17 cellular contexts compared by ENCODE assay signal in the genomic region with DNA sequence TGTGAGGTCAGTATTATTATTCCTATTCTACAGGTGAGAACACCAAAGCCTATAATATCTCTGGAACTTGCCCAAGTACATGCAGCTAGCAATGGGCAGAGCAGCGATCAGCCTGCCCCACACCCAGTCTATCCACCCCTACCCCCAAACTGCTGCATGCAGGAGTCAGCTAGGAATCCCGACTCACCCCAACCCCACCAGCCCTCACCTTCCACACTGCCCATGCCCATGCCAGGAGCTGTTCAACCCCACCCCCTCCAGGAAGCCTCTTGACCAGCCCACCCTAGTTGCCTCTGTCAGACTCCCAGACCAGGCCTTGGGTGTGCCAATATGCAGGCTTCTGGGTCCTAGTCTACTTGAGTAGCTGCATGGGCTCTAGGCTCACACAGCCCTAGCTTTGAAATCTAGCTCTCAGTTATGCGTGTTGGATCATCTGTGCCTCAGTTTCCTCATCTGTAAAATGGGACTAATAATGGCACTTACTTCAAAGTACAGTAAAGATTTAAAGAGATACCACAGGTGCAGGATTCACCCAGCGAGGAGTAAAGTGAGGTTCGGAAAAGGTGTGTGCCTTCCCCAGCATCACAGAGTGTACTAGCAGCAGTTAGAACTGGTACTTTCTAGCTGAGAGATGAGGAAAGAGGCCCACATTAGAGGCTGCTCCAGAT.
A peak's percentile ranks its signal among the peaks of the same experiment; 100 is the strongest.
DNase-seq lines count a peak whose midpoint lies in the region; FAIRE-seq and TF ChIP-seq lines count a peak whose summit lies in the region.
"Had no signal": no experiment of that assay in that cellular context is flagged by ENCODE, and none has a peak within 500 bp of the region (broad histone marks: within the 10 kb centered on the region; RNA-seq: fewer than 3 reads in every experiment).

No MANE protein-coding gene starts in this region.

- H3K9ac ChIP-seq in astrocyte (ENCODE audit: low read length): no peak overlapping the region

- H3K9me3 ChIP-seq in breast epithelium: peaks cover 11 to 13% of the 10 kb centered on the region in 2 donors
- H3K9me3 ChIP-seq in astrocyte (ENCODE audit: insufficient read depth, low read depth, low read length): no peaks in the 10 kb centered on the region

- no peaks in the 10 kb centered on the region for H3K79me2 ChIP-seq in astrocyte (ENCODE audit: insufficient read depth, low read length)

- DNase-seq in breast epithelium (ENCODE audit: low spot score in 2 of 2): no peak
- no peak for DNase-seq in MCF 10A (ENCODE audit: unreplicated experiment)
- no peak for DNase-seq in astrocyte (ENCODE audit: low read depth)
- peak; percentile 66 for DNase-seq in osteocyte (ENCODE audit: extremely low spot score, unreplicated experiment)
- DNase-seq in ureter (ENCODE audit: low spot score): peak; percentile 33
- DNase-seq in activated naive CD4-positive, alpha-beta T cell treated with anti-CD3 and anti-CD28 coated beads, Interleukin-2, amount 50 U/mL, for 16 hours: no peak
- no peak for DNase-seq in NCI-H82 treated with DMSO at 0.1 percent for 48 hours (lab: John Stamatoyannopoulos, UW; ENCODE audit: unreplicated experiment)
- no peak for DNase-seq in NCI-H1436 treated with DMSO at 0.1 percent for 48 hours (lab: John Stamatoyannopoulos, UW)
- DNase-seq: NCI-H1417 treated with DMSO at 0.1 percent for 48 hours; NCI-H2227 treated with DMSO at 0.1 percent for 48 hours; NCI-H524 treated with DMSO at 0.1 percent for 48 hours; NK-92 treated with Interleukin-12 subunit alpha and Interleukin-12 subunit beta, amount 100 ng/mL, for 24 hours; OCI-M1; RPMI8226 had no signal

- TF ChIP-seq POLR2A in breast epithelium (IDR thresholded peaks at IDR 0.05): no peak

- H3K27ac ChIP-seq in breast epithelium (peak overlapping the region; percentile 3 to 29), astrocyte (ENCODE audit: low read depth, low read length) (no peak overlapping the region)

- H3K4me2 ChIP-seq in astrocyte (ENCODE audit: low read length): no peak overlapping the region

- H3K36me3 ChIP-seq in breast epithelium: no peaks in the 10 kb centered on the region
- H3K36me3 ChIP-seq in astrocyte (ENCODE audit: insufficient read depth, low read length): no peaks in the 10 kb centered on the region

- H3K4me1 Mint-ChIP-seq in MCF 10A (ENCODE audit: insufficient read depth, unreplicated experiment) (no peaks in the 10 kb centered on the region), astrocyte (ENCODE audit: low read depth, unreplicated experiment) (peaks cover 14% of the 10 kb centered on the region), osteocyte (ENCODE audit: unreplicated experiment) (no peaks in the 10 kb centered on the region)

- BruUV-seq in MCF 10A (replicated peaks; lab: Mats Ljungman, UMichigan): no TSS peak

- H3K36me3 Mint-ChIP-seq in MCF 10A (ENCODE audit: insufficient read depth, unreplicated experiment) (no peaks in the 10 kb centered on the region), astrocyte (ENCODE audit: low read depth, unreplicated experiment) (peaks cover under 1% of the 10 kb centered on the region), osteocyte (ENCODE audit: unreplicated experiment) (no peaks in the 10 kb centered on the region)

- H3K9me3 Mint-ChIP-seq in MCF 10A (ENCODE audit: unreplicated experiment): no peaks in the 10 kb centered on the region
- H3K9me3 Mint-ChIP-seq in astrocyte (ENCODE audit: unreplicated experiment): peaks cover 11% of the 10 kb centered on the region
- peaks cover 16% of the 10 kb centered on the region for H3K9me3 Mint-ChIP-seq in osteocyte (ENCODE audit: unreplicated experiment)

- H3K4me3 Mint-ChIP-seq in MCF 10A (ENCODE audit: unreplicated experiment): no peak overlapping the region
- no peak overlapping the region for H3K4me3 Mint-ChIP-seq in astrocyte (ENCODE audit: unreplicated experiment)
- no peak overlapping the region for H3K4me3 Mint-ChIP-seq in osteocyte (ENCODE audit: unreplicated experiment)

- FAIRE-seq in astrocyte (lab: Jason Lieb, UNC): no peak
- FAIRE-seq: G401.6, GM12892, GM19239 had no signal

- H4K20me1 ChIP-seq in astrocyte (ENCODE audit: insufficient read depth, low read length): no peaks in the 10 kb centered on the region

- TF ChIP-seq CTCF in breast epithelium (IDR thresholded peaks at IDR 0.05): no peak
- no peak for TF ChIP-seq CTCF in MCF 10A (IDR thresholded peaks at IDR 0.05; ENCODE audit: unreplicated experiment)
- TF ChIP-seq CTCF in astrocyte (IDR thresholded peaks at IDR 0.05; ENCODE audit: insufficient read depth, low read depth, low read length): no peak
- no peak for TF ChIP-seq CTCF in osteocyte (IDR thresholded peaks at IDR 0.05)

- POLR2A ChIA-PET in MCF 10A (lab: Yijun Ruan, JAX): interaction anchor here (0.6 kb wide), 1 partner anchor 255 kb away, joined by 3 read pairs; no protein-coding TSS in a partner anchor

- H3K4me1 ChIP-seq in breast epithelium: no peaks in the 10 kb centered on the region
- no peaks in the 10 kb centered on the region for H3K4me1 ChIP-seq in astrocyte (ENCODE audit: insufficient read depth, low read length)

- H3K4me3 ChIP-seq in breast epithelium: no peak overlapping the region
- H3K4me3 ChIP-seq in astrocyte (ENCODE audit: insufficient read depth, low read depth, low read length): no peak overlapping the region

- CTCF ChIA-PET in MCF 10A (lab: Yijun Ruan, JAX): interaction anchor here (1.0 kb wide), 1 partner anchor 13 kb away, joined by 3 read pairs; no protein-coding TSS in a partner anchor

- no peak overlapping the region for H3K27ac Mint-ChIP-seq in MCF 10A (ENCODE audit: low read depth, unreplicated experiment)
- peak overlapping the region; percentile 30 for H3K27ac Mint-ChIP-seq in astrocyte (ENCODE audit: unreplicated experiment)
- no peak overlapping the region for H3K27ac Mint-ChIP-seq in osteocyte (ENCODE audit: unreplicated experiment)

- H3K27me3 ChIP-seq in breast epithelium (no peaks in the 10 kb centered on the region), astrocyte (ENCODE audit: insufficient read depth, low read length) (no peaks in the 10 kb centered on the region)

- intact Hi-C loops in breast epithelium (cut with DNase I; ENCODE audit: low total_unique reads): no loop called here
- intact Hi-C loops in MCF 10A (cut with micrococcal nuclease): no loop called here

- no peaks in the 10 kb centered on the region for H3K27me3 Mint-ChIP-seq in MCF 10A (ENCODE audit: insufficient read depth, unreplicated experiment)
- peaks cover 21% of the 10 kb centered on the region for H3K27me3 Mint-ChIP-seq in astrocyte (ENCODE audit: low read depth, unreplicated experiment)
- H3K27me3 Mint-ChIP-seq in osteocyte (ENCODE audit: unreplicated experiment): peaks cover 6% of the 10 kb centered on the region

- H2AFZ ChIP-seq in astrocyte (ENCODE audit: low read depth, low read length): no peak overlapping the region

Comparison
In these comparisons a context has a peak if more than half of its experiments do, and no peak if none do; other contexts are left out.
1. DNase-seq: peak in osteocyte (single experiment) and ureter (single experiment); none in breast epithelium (0 of 2), MCF 10A (single experiment), astrocyte (single experiment), activated naive CD4-positive, alpha-beta T cell treated with anti-CD3 and anti-CD28 coated beads, Interleukin-2, amount 50 U/mL, for 16 hours (single experiment), NCI-H82 treated with DMSO at 0.1 percent for 48 hours (single experiment) and NCI-H1436 treated with DMSO at 0.1 percent for 48 hours (single experiment).